Comparison of ENCODE assay signal across 20 cellular contexts in the genomic region with DNA sequence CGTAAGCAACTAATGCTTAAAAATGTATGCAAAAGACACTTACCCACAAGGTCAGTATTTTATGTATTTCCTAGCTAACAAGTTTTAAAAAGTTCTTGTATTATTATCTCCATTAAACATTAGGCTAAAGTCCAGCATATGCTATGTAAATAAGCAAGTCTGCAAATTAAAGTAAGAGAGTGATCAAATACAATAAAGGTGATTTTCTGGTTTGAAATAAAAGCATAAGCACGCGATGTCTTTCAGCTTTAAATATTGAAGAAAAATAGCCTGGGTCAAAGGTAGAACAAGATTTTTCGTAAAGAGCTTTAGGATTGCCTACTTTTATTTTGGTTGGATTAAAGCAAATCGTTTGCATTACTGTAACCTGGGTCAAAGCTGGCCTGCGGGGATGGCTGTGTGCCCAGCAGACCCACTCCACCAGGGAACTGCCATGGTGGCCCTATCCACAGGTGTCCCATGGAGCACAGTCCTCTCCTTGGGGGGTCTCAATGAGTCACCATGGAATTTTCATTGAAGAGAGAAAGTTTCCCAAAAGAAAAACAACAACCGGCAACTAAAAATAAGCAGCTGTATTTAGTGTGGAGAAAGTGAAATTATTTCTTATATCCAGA. TPM values are rescaled to one million over a fixed set of nuclear protein-coding genes. Genes with fewer than 3 reads are reported as not detected.
"Had no signal": no experiment of that assay in that cellular context is flagged by ENCODE, and none has a peak within 500 bp of the region (broad histone marks: within the 10 kb centered on the region; RNA-seq: fewer than 3 reads in every experiment).

No MANE protein-coding gene starts in this region.

- H3K9ac ChIP-seq: neural progenitor cell had no signal

- H3K36me3 ChIP-seq: adrenal gland, colonic mucosa, neural progenitor cell, prostate gland, right atrium auricular region, tibial nerve had no signal

- H3K9me3 ChIP-seq: adrenal gland, body of pancreas, colonic mucosa, prostate gland, right atrium auricular region, tibial nerve had no signal

- H3K4me3 ChIP-seq: adrenal gland, body of pancreas, colonic mucosa, neural progenitor cell, prostate gland, right atrium auricular region, tibial nerve had no signal

- H3K4me1 ChIP-seq: adrenal gland, body of pancreas, colonic mucosa, neural progenitor cell, prostate gland, right atrium auricular region, tibial nerve had no signal

- H3K27me3 ChIP-seq: body of pancreas, colonic mucosa, neural progenitor cell, right atrium auricular region, tibial nerve had no signal

- H2AFZ ChIP-seq: neural progenitor cell had no signal

- DNase-seq: activated CD4-positive, alpha-beta T cell treated with anti-CD3 and anti-CD28 coated beads, Interleukin-2, amount 50 U/mL, for 1 hour; activated CD4-positive, CD25-positive, alpha-beta regulatory T cell treated with anti-CD3 and anti-CD28 coated beads, Interleukin-2, amount 50 U/mL, for 72 hours; activated CD8-positive, alpha-beta memory T cell treated with anti-CD3 and anti-CD28 coated beads for 24 hours; activated CD8-positive, alpha-beta memory T cell treated with anti-CD3 and anti-CD28 coated beads, Interleukin-2, amount 50 U/mL, for 48 hours; activated effector memory CD4-positive, alpha-beta T cell treated with anti-CD3 and anti-CD28 coated beads, Interleukin-2, amount 50 U/mL, for 16 hours; activated T-cell treated with anti-CD3 and anti-CD28 coated beads, Interleukin-2, amount 50 U/mL, for 48 hours; adrenal gland; body of pancreas; caudate nucleus; colonic mucosa; naive thymus-derived CD4-positive, alpha-beta T cell; stimulated activated CD4-positive, alpha-beta T cell treated with anti-CD3 and anti-CD28 coated beads, Interleukin-2, amount 100 ng/mL, for 24 hours; stimulated activated naive CD4-positive, alpha-beta T cell treated with Interleukin-2 at 50 U/mL for 16 hours; substantia nigra; T1000 had no signal

- H3K4me2 ChIP-seq: neural progenitor cell had no signal

- ATAC-seq: body of pancreas; esophagus mucosa; naive thymus-derived CD4-positive, alpha-beta T cell had no signal

- H3K27ac ChIP-seq: adrenal gland, body of pancreas, colonic mucosa, neural progenitor cell, prostate gland, right atrium auricular region, tibial nerve had no signal

RNA-seq across cellular contexts. Expression of a gene that starts 12.9 kb away (rescaled TPM):
- polyA plus RNA-seq: naive thymus-derived CD4-positive, alpha-beta T cell had no signal
